16 cellular contexts compared by ENCODE assay signal in genomic region chr6:169783971-169784930, GRCh38. TPM values are rescaled to one million over a fixed set of nuclear protein-coding genes. Genes with fewer than 3 reads are reported as not detected.
DNase-seq lines count a peak whose midpoint lies in the region; ATAC-seq and TF ChIP-seq lines count a peak whose summit lies in the region.
"Had no signal": no experiment of that assay in that cellular context is flagged by ENCODE, and none has a peak within 500 bp of the region (broad histone marks: within the 10 kb centered on the region; RNA-seq: fewer than 3 reads in every experiment).

No MANE protein-coding gene starts in this region.

- no peak overlapping the region for H2AFZ ChIP-seq in Karpas-422 (ENCODE audit: low read length)

- peaks cover 10 to 37% (median 20%) of the 10 kb centered on the region in 4 donors for H3K36me3 ChIP-seq in esophagus muscularis mucosa
- peaks cover 5% of the 10 kb centered on the region; the same call in 1 of the 2 replicates for H3K36me3 ChIP-seq in Karpas-422 (ENCODE audit: insufficient read depth, low read length)

- H3K9me3 Mint-ChIP-seq in stimulated activated naive CD8-positive, alpha-beta T cell treated with anti-CD3 and anti-CD28 coated beads, Interleukin-15, Interleukin-2, amounts not matched to agents 100 ng/mL and 50 ng/mL, for 24 hours: peaks cover 3% of the 10 kb centered on the region
- no peaks in the 10 kb centered on the region for H3K9me3 Mint-ChIP-seq in osteocyte (ENCODE audit: unreplicated experiment)

- H3K27me3 ChIP-seq in esophagus muscularis mucosa (no peaks in the 10 kb centered on the region), Karpas-422 (ENCODE audit: low read length) (no peaks in the 10 kb centered on the region)

- peaks cover 36% of the 10 kb centered on the region for H3K36me3 Mint-ChIP-seq in stimulated activated naive CD8-positive, alpha-beta T cell treated with anti-CD3 and anti-CD28 coated beads, Interleukin-15, Interleukin-2, amounts not matched to agents 100 ng/mL and 50 ng/mL, for 24 hours (ENCODE audit: low read depth)
- H3K36me3 Mint-ChIP-seq in osteocyte (ENCODE audit: unreplicated experiment): peaks cover 14% of the 10 kb centered on the region

- no peak for TF ChIP-seq POLR2A in esophagus muscularis mucosa (IDR thresholded peaks at IDR 0.05; ENCODE audit: low read depth)

- H3K9me2 ChIP-seq in Karpas-422 (replicated peaks; ENCODE audit: insufficient read depth, low read length): no peaks in the 10 kb centered on the region

- peaks cover 10% of the 10 kb centered on the region for H3K4me1 Mint-ChIP-seq in stimulated activated naive CD8-positive, alpha-beta T cell treated with anti-CD3 and anti-CD28 coated beads, Interleukin-15, Interleukin-2, amounts not matched to agents 100 ng/mL and 50 ng/mL, for 24 hours (ENCODE audit: low read depth)
- H3K4me1 Mint-ChIP-seq in osteocyte (ENCODE audit: unreplicated experiment): peaks cover 8% of the 10 kb centered on the region

- no peak overlapping the region for H3K9ac ChIP-seq in Karpas-422 (ENCODE audit: low read length)
- H3K9ac ChIP-seq: BLaER1 treated with 17β-estradiol and CSF1 and Interleukin-3, amounts not matched to agents 10 nM and 100 nM had no signal

- TF ChIP-seq CTCF in fibroblast of the aortic adventitia (IDR thresholded peaks at IDR 0.05; ENCODE audit: insufficient read depth, low read length) (no peak), osteocyte (IDR thresholded peaks at IDR 0.05) (no peak), esophagus muscularis mucosa (IDR thresholded peaks at IDR 0.05) (no peak)

- ATAC-seq in stimulated activated naive CD8-positive, alpha-beta T cell treated with anti-CD3 and anti-CD28 coated beads, Interleukin-15, Interleukin-2, amounts not matched to agents 100 U/mL and 50 U/mL, for 24 hours: no peak
- no peak for ATAC-seq in HG02981 (IDR thresholded peaks at IDR 0.05; ENCODE audit: unreplicated experiment)
- ATAC-seq: A549, PC-3 had no signal

- H3K4me1 ChIP-seq in esophagus muscularis mucosa (peaks cover 0 to 7% (median 4%) of the 10 kb centered on the region in 4 donors), Karpas-422 (ENCODE audit: low read length) (no peaks in the 10 kb centered on the region)
- H3K4me1 ChIP-seq: A549 had no signal

- H3K4me3 ChIP-seq in fibroblast of the aortic adventitia (ENCODE audit: low read depth, low read length) (no peak overlapping the region), esophagus muscularis mucosa (no peak overlapping the region), Karpas-422 (ENCODE audit: low read length) (no peak overlapping the region)
- H3K4me3 ChIP-seq: A549; BLaER1 treated with 17β-estradiol and CSF1 and Interleukin-3, amounts not matched to agents 10 nM and 100 nM had no signal

- H4K20me1 ChIP-seq in Karpas-422 (ENCODE audit: insufficient read depth, low read depth, low read length): no peaks in the 10 kb centered on the region

- peak overlapping the region; percentile 45 for H3K27ac Mint-ChIP-seq in stimulated activated naive CD8-positive, alpha-beta T cell treated with anti-CD3 and anti-CD28 coated beads, Interleukin-15, Interleukin-2, amounts not matched to agents 100 ng/mL and 50 ng/mL, for 24 hours
- no peak overlapping the region for H3K27ac Mint-ChIP-seq in osteocyte (ENCODE audit: unreplicated experiment)

- TF ChIP-seq EP300 in esophagus muscularis mucosa (IDR thresholded peaks at IDR 0.05): no peak

- WGBS in esophagus muscularis mucosa: 86% methylated on average over 15 of the region's 25 CpGs

- peaks cover 7% of the 10 kb centered on the region for H3K27me3 Mint-ChIP-seq in stimulated activated naive CD8-positive, alpha-beta T cell treated with anti-CD3 and anti-CD28 coated beads, Interleukin-15, Interleukin-2, amounts not matched to agents 100 ng/mL and 50 ng/mL, for 24 hours
- no peaks in the 10 kb centered on the region for H3K27me3 Mint-ChIP-seq in osteocyte (ENCODE audit: unreplicated experiment)

- H3K27ac ChIP-seq in esophagus muscularis mucosa (replicated peaks in 1 of 4) (no peak overlapping the region), Karpas-422 (ENCODE audit: low read length) (no peak overlapping the region)
- H3K27ac ChIP-seq: A549; BLaER1 treated with 17β-estradiol and CSF1 and Interleukin-3, amounts not matched to agents 10 nM and 100 nM; HL-60 had no signal

- no peaks in the 10 kb centered on the region for H3K79me2 ChIP-seq in Karpas-422 (ENCODE audit: low read length)

- H3K4me3 Mint-ChIP-seq in stimulated activated naive CD8-positive, alpha-beta T cell treated with anti-CD3 and anti-CD28 coated beads, Interleukin-15, Interleukin-2, amounts not matched to agents 100 ng/mL and 50 ng/mL, for 24 hours: no peak overlapping the region
- no peak overlapping the region for H3K4me3 Mint-ChIP-seq in osteocyte (ENCODE audit: unreplicated experiment)

- H3K4me2 ChIP-seq in Karpas-422 (ENCODE audit: low read depth, low read length, poor library complexity, severe bottlenecking): no peak overlapping the region
- H3K4me2 ChIP-seq: A549; BLaER1 treated with 17β-estradiol and CSF1 and Interleukin-3, amounts not matched to agents 10 nM and 100 nM had no signal

- intact Hi-C loops in esophagus muscularis mucosa (cut with DNase I): no loop called here

- DNase-seq in stimulated activated naive CD8-positive, alpha-beta T cell treated with anti-CD3 and anti-CD28 coated beads, Interleukin-15, Interleukin-2, amounts not matched to agents 100 U/mL and 50 U/mL, for 24 hours: no peak
- DNase-seq in fibroblast of the aortic adventitia (ENCODE audit: low read depth) (peak; percentile 27), osteocyte (ENCODE audit: extremely low spot score, unreplicated experiment) (peak; percentile 63), esophagus muscularis mucosa (ENCODE audit: extremely low spot score) (no peak), Karpas-422 (no peak)
- DNase-seq: HCEC 1CT, NCI-H1436, NCI-H2029, NCI-H2171 treated with DMSO at 0.1 percent for 48 hours, NCI-H748 treated with DMSO at 0.1 percent for 48 hours, PC-3 had no signal

- H3K9me3 ChIP-seq in esophagus muscularis mucosa: no peaks in the 10 kb centered on the region
- H3K9me3 ChIP-seq in Karpas-422 (ENCODE audit: low read length): no peaks in the 10 kb centered on the region
- H3K9me3 ChIP-seq: A549 had no signal

RNA-seq across cellular contexts. Expression of gene ERMARD, which starts 32.8 kb away (rescaled TPM):
- 15.0 and 18.3 TPM in 2 replicates for total RNA-seq in fibroblast of the aortic adventitia (ENCODE audit: low replicate concordance)
- 34.6 and 39.9 TPM in 2 replicates for total RNA-seq in osteocyte
- 10 to 100 TPM in 3 of 4 donors, 1 to 10 TPM in 1; 9.6 to 13.3 (median 12.4) TPM for total RNA-seq in esophagus muscularis mucosa
- total RNA-seq in Karpas-422 (2014; rRNA removed; shearing (Covaris generic); ENCODE audit: low replicate concordance): 12.6 and 38.5 TPM in 2 replicates

RNA-seq across cellular contexts. Expression of gene DYNLT2, which starts 32.9 kb away (rescaled TPM):
- total RNA-seq in fibroblast of the aortic adventitia (ENCODE audit: low replicate concordance) (1.7 and 2.0 TPM in 2 replicates), osteocyte (1.4 and 3.0 TPM in 2 replicates), esophagus muscularis mucosa (1 to 10 TPM in 3 of 4 donors, under 1 TPM in 1; 0.57 to 3.3 (median 1.5) TPM)
- 5.8 and 6.1 TPM in 2 replicates for total RNA-seq in Karpas-422 (2014; rRNA removed; shearing (Covaris generic); ENCODE audit: low replicate concordance)

RNA-seq across cellular contexts. Expression of gene PHF10, which starts 60.0 kb away (rescaled TPM):
- total RNA-seq in fibroblast of the aortic adventitia (ENCODE audit: low replicate concordance) (10.5 and 18.9 TPM in 2 replicates), osteocyte (50.6 and 50.8 TPM in 2 replicates), esophagus muscularis mucosa (10 to 100 TPM; 64.6 to 96.5 (median 78.0) TPM)
- 37.9 and 53.2 TPM in 2 replicates for total RNA-seq in Karpas-422 (2014; rRNA removed; shearing (Covaris generic); ENCODE audit: low replicate concordance)

Comparison
In these comparisons a context has a peak if more than half of its experiments do, and no peak if none do; other contexts are left out.
1. DNase-seq: peak in fibroblast of the aortic adventitia (single experiment) and osteocyte (single experiment); none in stimulated activated naive CD8-positive, alpha-beta T cell treated with anti-CD3 and anti-CD28 coated beads, Interleukin-15, Interleukin-2, amounts not matched to agents 100 U/mL and 50 U/mL, for 24 hours (single experiment), esophagus muscularis mucosa (single experiment) and Karpas-422 (single experiment).